10 cellular contexts compared by ENCODE assay signal in the genomic region with DNA sequence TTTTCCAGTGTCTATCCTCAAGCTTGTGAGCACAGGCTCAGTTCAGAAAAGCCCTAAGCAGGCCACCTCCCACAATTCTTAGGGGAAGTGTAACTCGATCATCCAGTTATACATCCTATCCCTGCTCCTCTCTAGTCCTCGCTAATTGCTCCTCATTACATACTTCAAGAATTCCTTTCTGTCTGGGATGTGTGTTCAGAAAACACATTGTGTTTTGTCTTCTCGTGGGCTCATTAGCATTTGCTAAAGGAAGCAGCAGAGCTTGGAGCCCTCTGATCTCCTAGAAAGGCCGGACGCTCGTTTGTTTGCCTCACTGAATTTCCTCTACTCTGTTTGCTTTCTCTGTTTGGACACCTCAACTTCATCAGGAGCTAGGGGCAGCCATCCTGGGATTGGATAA.
DNase-seq lines count a peak whose midpoint lies in the region; ATAC-seq lines count a peak whose summit lies in the region.
"Had no signal": no experiment of that assay in that cellular context is flagged by ENCODE, and none has a peak within 500 bp of the region (broad histone marks: within the 10 kb centered on the region; RNA-seq: fewer than 3 reads in every experiment).

No MANE protein-coding gene starts in this region.

- no peak overlapping the region for H3K23ac ChIP-seq in neuronal stem cell (ENCODE audit: low read depth, low read length, poor library complexity)

- H3K9ac ChIP-seq in endocrine pancreas (ENCODE audit: control insufficient read depth, insufficient read depth, low read length) = peak overlapping the region; percentile 36
- H3K9ac ChIP-seq in neuronal stem cell (ENCODE audit: low read depth, low read length, poor library complexity) = no peak overlapping the region

- peaks cover 0 to 12% (median 0%) of the 10 kb centered on the region in 9 donors for H3K9me3 Mint-ChIP-seq in naive thymus-derived CD8-positive, alpha-beta T cell

- H3K79me1 ChIP-seq in neuronal stem cell (ENCODE audit: low read depth, low read length) = no peaks in the 10 kb centered on the region

- H3K4ac ChIP-seq in neuronal stem cell (ENCODE audit: low read length) = no peak overlapping the region

- H3K27me3 Mint-ChIP-seq in naive thymus-derived CD8-positive, alpha-beta T cell = peaks cover 2 to 28% (median 21%) of the 10 kb centered on the region in 5 donors

- H2BK120ac ChIP-seq in neuronal stem cell (ENCODE audit: low read depth, low read length) = no peak overlapping the region

- H3K27ac Mint-ChIP-seq in naive thymus-derived CD8-positive, alpha-beta T cell = no peak overlapping the region

- peaks cover 0 to 10% (median 0%) of the 10 kb centered on the region in 3 donors for H3K36me3 Mint-ChIP-seq in naive thymus-derived CD8-positive, alpha-beta T cell

- no peaks in the 10 kb centered on the region for H3K4me1 Mint-ChIP-seq in naive thymus-derived CD8-positive, alpha-beta T cell

- peak overlapping the region; percentile 91 for H2AFZ ChIP-seq in neuronal stem cell (ENCODE audit: low read length)

- H2AK5ac ChIP-seq in neuronal stem cell (ENCODE audit: low read depth, low read length) = no peak overlapping the region

- H3K18ac ChIP-seq in neuronal stem cell (ENCODE audit: low read length) = no peak overlapping the region

- DNase-seq in G401 (ENCODE audit: low spot score) = peak; percentile 23
- peak; percentile 50 for DNase-seq in NCI-H2196 treated with DMSO at 0.1 percent for 48 hours (lab: John Stamatoyannopoulos, UW; ENCODE audit: unreplicated experiment)
- peak; percentile 80 for DNase-seq in neuronal stem cell (ENCODE audit: low spot score)
- no peak for DNase-seq in activated naive CD4-positive, alpha-beta T cell treated with anti-CD3 and anti-CD28 coated beads, Interleukin-2, amount 50 U/mL, for 16 hours
- no peak for DNase-seq in naive thymus-derived CD8-positive, alpha-beta T cell
- DNase-seq: activated CD4-positive, alpha-beta T cell treated with anti-CD3 and anti-CD28 coated beads for 4 hours; DND-41 had no signal

- H3K4me3 ChIP-seq in endocrine pancreas (ENCODE audit: control insufficient read depth, insufficient read depth, low read length) = peak overlapping the region; percentile 12
- H3K4me3 ChIP-seq in neuronal stem cell (ENCODE audit: low read length in 2 of 2) = peak overlapping the region in 1 of 2 donors; percentile 31

- no peak overlapping the region for H4K91ac ChIP-seq in neuronal stem cell (ENCODE audit: low read depth, low read length, poor library complexity)

- H3K4me2 ChIP-seq in neuronal stem cell (ENCODE audit: insufficient read depth, low read length, poor library complexity, severe bottlenecking) = no peak overlapping the region

- H3K27me3 ChIP-seq in endocrine pancreas (ENCODE audit: control insufficient read depth, insufficient read depth, low read length) (no peaks in the 10 kb centered on the region), neuronal stem cell (ENCODE audit: control insufficient read depth in 3 of 3, insufficient read depth in 3 of 3, low read depth in 1 of 3, low read length in 3 of 3) (no peaks in the 10 kb centered on the region)

- no peak overlapping the region for H3K14ac ChIP-seq in neuronal stem cell (ENCODE audit: low read length)

- H3K4me1 ChIP-seq in endocrine pancreas (ENCODE audit: control insufficient read depth, insufficient read depth, low read length) (peaks cover 14% of the 10 kb centered on the region), neuronal stem cell (ENCODE audit: control insufficient read depth in 2 of 2, insufficient read depth in 1 of 2, low read depth in 1 of 2, low read length in 2 of 2) (peaks cover 3 to 5% of the 10 kb centered on the region in 2 donors)

- no peak overlapping the region for H3K4me3 Mint-ChIP-seq in naive thymus-derived CD8-positive, alpha-beta T cell

- H2BK15ac ChIP-seq in neuronal stem cell (ENCODE audit: low read length) = no peak overlapping the region

- in situ Hi-C loops in G401 (cut with HindIII; ENCODE audit: low sequenced_read_pairs) = no loop called here

- WGBS in neuronal stem cell (ENCODE audit: extremely low coverage in 2 of 2, insufficient read length in 2 of 2, insufficient replicate concordance in 1 of 2), 2 donors = no CpG with 5 or more reads among the region's 6 CpGs

- H4K8ac ChIP-seq in neuronal stem cell (ENCODE audit: low read depth, low read length) = no peak overlapping the region

- H3K36me3 ChIP-seq in endocrine pancreas (ENCODE audit: control insufficient read depth, insufficient read depth, low read length) (no peaks in the 10 kb centered on the region), neuronal stem cell (replicated peaks in 1 of 2; ENCODE audit: control insufficient read depth in 2 of 2, insufficient read depth in 2 of 2, low read length in 2 of 2) (no peaks in the 10 kb centered on the region)

- H2BK12ac ChIP-seq in neuronal stem cell (ENCODE audit: low read length) = no peak overlapping the region

- no peak for ATAC-seq in naive thymus-derived CD8-positive, alpha-beta T cell
- no peak for ATAC-seq in HG03469 (IDR thresholded peaks at IDR 0.05; ENCODE audit: unreplicated experiment)
- no peak for ATAC-seq in HG03439 (IDR thresholded peaks at IDR 0.05; ENCODE audit: unreplicated experiment)

- H3K27ac ChIP-seq in neuronal stem cell (replicated peaks; ENCODE audit: low read length) = peak overlapping the region; percentile 77

- POLR2A ChIA-PET in naive thymus-derived CD8-positive, alpha-beta T cell (lab: Charles Lee) = no interaction called here

- no peak overlapping the region for H2BK5ac ChIP-seq in neuronal stem cell (ENCODE audit: low read length)

- H3K9me3 ChIP-seq in endocrine pancreas (ENCODE audit: control insufficient read depth, low read length) (no peaks in the 10 kb centered on the region), neuronal stem cell (replicated peaks in 1 of 2; ENCODE audit: control insufficient read depth in 2 of 2, insufficient read depth in 1 of 2, low read depth in 1 of 2, low read length in 2 of 2) (peaks cover 0 to 2% of the 10 kb centered on the region in 2 donors)

Comparison
In these comparisons a context has a peak if more than half of its experiments do, and no peak if none do; other contexts are left out.
1. DNase-seq: peak in G401 (single experiment), NCI-H2196 treated with DMSO at 0.1 percent for 48 hours (single experiment) and neuronal stem cell (single experiment); none in activated naive CD4-positive, alpha-beta T cell treated with anti-CD3 and anti-CD28 coated beads, Interleukin-2, amount 50 U/mL, for 16 hours (single experiment) and naive thymus-derived CD8-positive, alpha-beta T cell (0 of 10).